Comparison of ENCODE assay signal across 2 cellular contexts in the genomic region with DNA sequence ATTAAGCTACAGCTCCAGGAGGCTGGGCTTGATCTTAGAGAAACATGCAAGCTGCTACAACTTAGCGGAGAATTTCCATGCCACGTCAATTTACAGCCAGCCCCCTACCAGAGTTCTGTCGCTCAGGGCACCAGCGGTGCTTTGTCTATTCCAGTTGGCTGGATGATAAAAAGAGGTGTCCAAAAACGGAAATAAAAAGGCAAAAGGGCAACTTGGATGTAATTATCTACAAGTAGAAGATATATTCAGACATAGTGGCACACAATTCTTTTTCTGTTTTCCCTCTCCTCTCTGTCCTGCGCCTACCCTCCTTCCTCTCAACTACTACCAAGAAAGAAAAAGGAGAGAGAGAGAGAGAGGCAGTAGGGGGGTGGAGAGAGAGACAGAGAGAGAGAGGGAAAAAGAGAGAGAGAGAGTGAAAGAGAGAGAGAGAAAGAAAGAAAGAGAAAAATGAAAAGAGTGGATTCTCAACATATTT.
TF ChIP-seq lines count a peak whose summit lies in the region.

No MANE protein-coding gene starts in this region.

TF ChIP-seq in IMR-90, 13 proteins besides CTCF, POLR2A, EP300 and RAD21:
- TF ChIP-seq SMC3 (IDR thresholded peaks at IDR 0.05; ENCODE audit: low read depth, low read length) (no peak), RCOR1 (IDR thresholded peaks at IDR 0.05; ENCODE audit: insufficient replicate concordance, low read length) (no peak), RFX5 (IDR thresholded peaks at IDR 0.05; ENCODE audit: low read depth, low read length) (no peak)

TF ChIP-seq in endothelial cell of umbilical vein, 7 proteins besides CTCF, POLR2A, EP300 and RAD21:
- TF ChIP-seq EZH2 (IDR thresholded peaks at IDR 0.05; ENCODE audit: borderline replicate concordance, low read depth, low read length, severe bottlenecking) = no peak
- TF ChIP-seq POLR2AphosphoS5 (IDR thresholded peaks at IDR 0.05; ENCODE audit: insufficient read depth, low read depth, low read length) = no peak
- no peak for TF ChIP-seq JUN (IDR thresholded peaks at IDR 0.05; ENCODE audit: borderline replicate concordance, insufficient read depth, insufficient read length, low read depth)
TF ChIP-seq in endothelial cell of umbilical vein: peak in this region for 0.
